Comparison of ENCODE assay signal across 17 cellular contexts in genomic region chr15:100202309-100202943, GRCh38.
DNase-seq lines count a peak whose midpoint lies in the region; ATAC-seq and TF ChIP-seq lines count a peak whose summit lies in the region.
"Had no signal": no experiment of that assay in that cellular context is flagged by ENCODE, and none has a peak within 500 bp of the region (broad histone marks: within the 10 kb centered on the region; RNA-seq: fewer than 3 reads in every experiment).

No MANE protein-coding gene starts in this region.

- peaks cover 10 to 18% (median 13%) of the 10 kb centered on the region in 11 experiments; a peak in 18 of 22 replicates for H3K9me3 ChIP-seq in BLaER1 treated with 17β-estradiol and CSF1 and Interleukin-3, amounts not matched to agents 10 nM and 100 nM (replicated peaks in 1 of 11)
- H3K9me3 ChIP-seq: HAP-1, SJCRH30, transverse colon had no signal

- no peaks in the 10 kb centered on the region for H3K36me3 ChIP-seq in BLaER1 treated with 17β-estradiol and CSF1 and Interleukin-3, amounts not matched to agents 10 nM and 100 nM
- H3K36me3 ChIP-seq: HAP-1, SJCRH30, transverse colon had no signal

- peaks cover 42 to 74% (median 63%) of the 10 kb centered on the region in 10 experiments for H3K4me1 ChIP-seq in BLaER1 treated with 17β-estradiol and CSF1 and Interleukin-3, amounts not matched to agents 10 nM and 100 nM
- H3K4me1 ChIP-seq: HAP-1 had no signal

- intact Hi-C loops in natural killer cell (cut with micrococcal nuclease): loop anchor here (5.0 kb wide), 1 partner anchor 140 kb away; the partner anchor contains the start of gene ADAMTS17

- H3K4me2 ChIP-seq in BLaER1 treated with 17β-estradiol and CSF1 and Interleukin-3, amounts not matched to agents 10 nM and 100 nM: peak overlapping the region; percentile 66 to 91 (median 83); a peak in 21 of 22 replicates
- H3K4me2 ChIP-seq: KMS-11 had no signal

- no peak for DNase-seq in HL-60 (ENCODE audit: low read depth in 1 of 2, low spot score in 1 of 2)
- peak; percentile 45 for DNase-seq in coronary artery (ENCODE audit: low spot score)
- no peak for DNase-seq in natural killer cell
- DNase-seq in NCI-H510A treated with DMSO at 0.1 percent for 48 hours (lab: John Stamatoyannopoulos, UW): no peak
- DNase-seq in NCI-H2107 (lab: John Stamatoyannopoulos, UW): no peak
- DNase-seq in glomerular visceral epithelial cell (ENCODE audit: extremely low spot score): no peak
- DNase-seq: EL, hypothalamus, NCI-H1105 treated with DMSO at 0.1 percent for 48 hours, SJCRH30, transverse colon had no signal

- H3K4me3 Mint-ChIP-seq in natural killer cell: peak overlapping the region; percentile 91
- H3K4me3 Mint-ChIP-seq: T-helper 2 cell treated with Interferon-gamma antibody and Interleukin-4, amounts not matched to agents 5 μg/mL and 100 μg/mL, for 36 hours had no signal

- H3K36me3 Mint-ChIP-seq in natural killer cell: peaks cover 7% of the 10 kb centered on the region

- no peak for ATAC-seq in natural killer cell
- no peak for ATAC-seq in HG03097 (IDR thresholded peaks at IDR 0.05; ENCODE audit: low FRiP score, unreplicated experiment)

- H3K27me3 Mint-ChIP-seq in natural killer cell (ENCODE audit: low read depth in 2 of 2): peaks cover 15 to 48% of the 10 kb centered on the region in 2 donors
- H3K27me3 Mint-ChIP-seq: CD4-positive, alpha-beta memory T cell had no signal

- H3K4me1 Mint-ChIP-seq in natural killer cell: peaks cover 40 to 44% of the 10 kb centered on the region in 2 donors

- no peaks in the 10 kb centered on the region for H3K9me3 Mint-ChIP-seq in natural killer cell
- H3K9me3 Mint-ChIP-seq: T-helper 2 cell treated with Interferon-gamma antibody and Interleukin-4, amounts not matched to agents 5 μg/mL and 100 μg/mL, for 36 hours had no signal

- TF ChIP-seq CTCF in HL-60 (IDR thresholded peaks at IDR 0.05; ENCODE audit: insufficient read depth, low read length): no peak
- no peak for TF ChIP-seq CTCF in coronary artery (IDR thresholded peaks at IDR 0.05)
- TF ChIP-seq CTCF in natural killer cell (IDR thresholded peaks at IDR 0.05): no peak

- peak overlapping the region in 5 of 11 experiments; percentile 16 to 70 (median 22); a peak in 6 of 22 replicates for H3K27ac ChIP-seq in BLaER1 treated with 17β-estradiol and CSF1 and Interleukin-3, amounts not matched to agents 10 nM and 100 nM
- H3K27ac ChIP-seq in HL-60 (replicated peaks) (peak overlapping the region; percentile 51), coronary artery (no peak overlapping the region)
- H3K27ac ChIP-seq: KMS-11, SJCRH30 had no signal

- H3K9ac ChIP-seq in BLaER1 treated with 17β-estradiol and CSF1 and Interleukin-3, amounts not matched to agents 10 nM and 100 nM: peak overlapping the region in 1 of 11 experiments; percentile 49; a peak in 1 of 22 replicates
- H3K9ac ChIP-seq: KMS-11 had no signal

- no peaks in the 10 kb centered on the region for H4K20me1 ChIP-seq in BLaER1 treated with 17β-estradiol and CSF1 and Interleukin-3, amounts not matched to agents 10 nM and 100 nM

- H3K27me3 ChIP-seq in BLaER1 treated with 17β-estradiol and CSF1 and Interleukin-3, amounts not matched to agents 10 nM and 100 nM: peaks cover 0 to 31% (median 0%) of the 10 kb centered on the region in 11 experiments; a peak in 9 of 22 replicates
- no peaks in the 10 kb centered on the region for H3K27me3 ChIP-seq in HL-60 (ENCODE audit: insufficient read depth, poor library complexity, severe bottlenecking)
- H3K27me3 ChIP-seq: SJCRH30, transverse colon had no signal

- H3K27ac Mint-ChIP-seq in natural killer cell: peak overlapping the region in 1 of 2 donors; percentile 81
- H3K27ac Mint-ChIP-seq: T-helper 2 cell treated with Interferon-gamma antibody and Interleukin-4, amounts not matched to agents 5 μg/mL and 100 μg/mL, for 36 hours had no signal

- no peak overlapping the region; a peak in 1 of 20 replicates for H3K4me3 ChIP-seq in BLaER1 treated with 17β-estradiol and CSF1 and Interleukin-3, amounts not matched to agents 10 nM and 100 nM
- no peak overlapping the region for H3K4me3 ChIP-seq in HL-60 (replicated peaks; ENCODE audit: insufficient read depth, low read length)
- no peak overlapping the region for H3K4me3 ChIP-seq in coronary artery
- H3K4me3 ChIP-seq: HAP-1, SJCRH30, transverse colon had no signal
